ENCODE assay signal across 19 cellular contexts in genomic region chr12:124478416-124478815, GRCh38.
DNase-seq lines count a peak whose midpoint lies in the region; ATAC-seq and TF ChIP-seq lines count a peak whose summit lies in the region.
"Had no signal": no experiment of that assay in that cellular context is flagged by ENCODE, and none has a peak within 500 bp of the region (broad histone marks: within the 10 kb centered on the region; RNA-seq: fewer than 3 reads in every experiment).

No MANE protein-coding gene starts in this region.

- peaks cover 0 to 8% (median 2%) of the 10 kb centered on the region in 7 donors for H3K9me3 Mint-ChIP-seq in CD4-positive, CD25-positive, alpha-beta regulatory T cell
- peaks cover 9% of the 10 kb centered on the region for H3K9me3 Mint-ChIP-seq in activated naive CD8-positive, alpha-beta T cell treated with anti-CD3 and anti-CD28 coated beads, Interleukin-2, amount 50 U/mL, for 24 hours
- H3K9me3 Mint-ChIP-seq in naive thymus-derived CD8-positive, alpha-beta T cell, result peaks cover 0 to 10% (median 7%) of the 10 kb centered on the region in 9 donors
- H3K9me3 Mint-ChIP-seq: effector memory CD8-positive, alpha-beta T cell had no signal

- H3K4me3 ChIP-seq in CD4-positive, CD25-positive, alpha-beta regulatory T cell (ENCODE audit: low read depth, low read length), result no peak overlapping the region
- no peak overlapping the region for H3K4me3 ChIP-seq in GM06990 (replicated peaks; ENCODE audit: low read depth, low read length)
- H3K4me3 ChIP-seq: thyroid gland had no signal

- peak; percentile 7 for TF ChIP-seq CTCF in GM06990 (IDR thresholded peaks at IDR 0.05; ENCODE audit: insufficient read depth, low read length, poor library complexity, severe bottlenecking)

- no peak overlapping the region for H3K27ac ChIP-seq in CD4-positive, CD25-positive, alpha-beta regulatory T cell (ENCODE audit: insufficient read depth, low read length, poor library complexity, severe bottlenecking)
- H3K27ac ChIP-seq: C4-2B, thyroid gland had no signal

- no peak for ATAC-seq in CD4-positive, CD25-positive, alpha-beta regulatory T cell (ENCODE audit: low read depth in 2 of 2)
- ATAC-seq in activated naive CD8-positive, alpha-beta T cell treated with anti-CD3 and anti-CD28 coated beads, Interleukin-2, amount 50 U/mL, for 24 hours, result no peak
- ATAC-seq in naive thymus-derived CD8-positive, alpha-beta T cell, result no peak
- ATAC-seq in Right ventricle myocardium inferior, result no peak
- ATAC-seq: effector memory CD8-positive, alpha-beta T cell; T-cell had no signal

- H3K27me3 Mint-ChIP-seq in CD4-positive, CD25-positive, alpha-beta regulatory T cell, result no peaks in the 10 kb centered on the region
- no peaks in the 10 kb centered on the region for H3K27me3 Mint-ChIP-seq in activated naive CD8-positive, alpha-beta T cell treated with anti-CD3 and anti-CD28 coated beads, Interleukin-2, amount 50 U/mL, for 24 hours
- H3K27me3 Mint-ChIP-seq in naive thymus-derived CD8-positive, alpha-beta T cell, result no peaks in the 10 kb centered on the region
- H3K27me3 Mint-ChIP-seq: activated naive CD4-positive, alpha-beta T cell treated with anti-CD3 and anti-CD28 coated beads, Interleukin-2, amount 50 U/mL, for 24 hours; effector memory CD8-positive, alpha-beta T cell; T-cell had no signal

- H3K36me3 Mint-ChIP-seq in CD4-positive, CD25-positive, alpha-beta regulatory T cell, result peaks cover 50% of the 10 kb centered on the region
- peaks cover 50% of the 10 kb centered on the region for H3K36me3 Mint-ChIP-seq in activated naive CD8-positive, alpha-beta T cell treated with anti-CD3 and anti-CD28 coated beads, Interleukin-2, amount 50 U/mL, for 24 hours (ENCODE audit: low read depth)
- H3K36me3 Mint-ChIP-seq in naive thymus-derived CD8-positive, alpha-beta T cell, result peaks cover 15 to 50% (median 30%) of the 10 kb centered on the region in 3 donors

- peaks cover 4 to 38% (median 14%) of the 10 kb centered on the region in 4 donors for H3K4me1 Mint-ChIP-seq in CD4-positive, CD25-positive, alpha-beta regulatory T cell
- peaks cover 37% of the 10 kb centered on the region for H3K4me1 Mint-ChIP-seq in activated naive CD8-positive, alpha-beta T cell treated with anti-CD3 and anti-CD28 coated beads, Interleukin-2, amount 50 U/mL, for 24 hours
- H3K4me1 Mint-ChIP-seq in naive thymus-derived CD8-positive, alpha-beta T cell, result peaks cover 24 to 36% (median 33%) of the 10 kb centered on the region in 4 donors

- peaks cover 19% of the 10 kb centered on the region for H3K36me3 ChIP-seq in CD4-positive, CD25-positive, alpha-beta regulatory T cell (ENCODE audit: control insufficient read depth, insufficient read depth, low read length)
- peaks cover 30% of the 10 kb centered on the region for H3K36me3 ChIP-seq in GM06990 (ENCODE audit: control insufficient read depth, insufficient read depth, low read length)

- no peak for DNase-seq in CD4-positive, CD25-positive, alpha-beta regulatory T cell
- DNase-seq in GM06990 (ENCODE audit: extremely low read depth, insufficient read length), result no peak
- DNase-seq in activated naive CD8-positive, alpha-beta T cell treated with anti-CD3 and anti-CD28 coated beads, Interleukin-2, amount 50 U/mL, for 24 hours, result no peak
- no peak for DNase-seq in naive thymus-derived CD8-positive, alpha-beta T cell
- DNase-seq in NCI-H2029 treated with DMSO at 0.1 percent for 48 hours (lab: John Stamatoyannopoulos, UW), result no peak
- no peak for DNase-seq in hippocampal formation (lab: John Stamatoyannopoulos, UW)
- DNase-seq in foreskin melanocyte, result no peak
- no peak for DNase-seq in Right ventricle myocardium inferior (ENCODE audit: missing footprints)
- DNase-seq: activated CD4-positive, CD25-positive, alpha-beta regulatory T cell treated with anti-CD3 and anti-CD28 coated beads, Interleukin-2, amount 50 U/mL, for 72 hours; effector memory CD8-positive, alpha-beta T cell; GOT3; hypothalamus; Karpas-422; RPMI8226; small intestine; T-cell; thyroid gland had no signal

- H3K27ac Mint-ChIP-seq in CD4-positive, CD25-positive, alpha-beta regulatory T cell, result peak overlapping the region in 2 of 3 donors; percentile 36 to 76
- peak overlapping the region; percentile 4 for H3K27ac Mint-ChIP-seq in activated naive CD8-positive, alpha-beta T cell treated with anti-CD3 and anti-CD28 coated beads, Interleukin-2, amount 50 U/mL, for 24 hours
- peak overlapping the region in 6 of 10 donors; percentile 0 to 70 (median 44) for H3K27ac Mint-ChIP-seq in naive thymus-derived CD8-positive, alpha-beta T cell
- H3K27ac Mint-ChIP-seq: activated naive CD4-positive, alpha-beta T cell treated with anti-CD3 and anti-CD28 coated beads, Interleukin-2, amount 50 U/mL, for 24 hours; effector memory CD8-positive, alpha-beta T cell had no signal

- POLR2A ChIA-PET in naive thymus-derived CD8-positive, alpha-beta T cell (lab: Charles Lee), result no interaction called here

- peaks cover 0 to 4% of the 10 kb centered on the region in 2 experiments for H3K9me3 ChIP-seq in CD4-positive, CD25-positive, alpha-beta regulatory T cell (ENCODE audit: control insufficient read depth in 2 of 2, low read length in 2 of 2)
- H3K9me3 ChIP-seq: thyroid gland had no signal

- no peak overlapping the region for H3K4me3 Mint-ChIP-seq in CD4-positive, CD25-positive, alpha-beta regulatory T cell
- H3K4me3 Mint-ChIP-seq in activated naive CD8-positive, alpha-beta T cell treated with anti-CD3 and anti-CD28 coated beads, Interleukin-2, amount 50 U/mL, for 24 hours, result no peak overlapping the region
- H3K4me3 Mint-ChIP-seq in naive thymus-derived CD8-positive, alpha-beta T cell, result no peak overlapping the region
- H3K4me3 Mint-ChIP-seq: activated naive CD4-positive, alpha-beta T cell treated with anti-CD3 and anti-CD28 coated beads, Interleukin-2, amount 50 U/mL, for 24 hours; effector memory CD8-positive, alpha-beta T cell had no signal

- intact Hi-C loops in Right ventricle myocardium inferior (cut with DNase I), result no loop called here

- H3K27me3 ChIP-seq in CD4-positive, CD25-positive, alpha-beta regulatory T cell (ENCODE audit: control insufficient read depth, insufficient read depth, low read length), result no peaks in the 10 kb centered on the region
- H3K27me3 ChIP-seq in GM06990 (replicated peaks; ENCODE audit: control insufficient read depth, insufficient read depth, low read length), result no peaks in the 10 kb centered on the region
- H3K27me3 ChIP-seq: thyroid gland had no signal

- peaks cover 13% of the 10 kb centered on the region for H3K4me1 ChIP-seq in CD4-positive, CD25-positive, alpha-beta regulatory T cell (ENCODE audit: control insufficient read depth, insufficient read depth, low read length, poor library complexity, severe bottlenecking)

Comparison
In these comparisons a context has a peak if more than half of its experiments do, and no peak if none do; other contexts are left out.
1. H3K27ac Mint-ChIP-seq: peak in every context shown above with its lines; median percentile 56 in CD4-positive, CD25-positive, alpha-beta regulatory T cell; 44 in naive thymus-derived CD8-positive, alpha-beta T cell; 4 in activated naive CD8-positive, alpha-beta T cell treated with anti-CD3 and anti-CD28 coated beads, Interleukin-2, amount 50 U/mL, for 24 hours.